ENCODE assay signal across 28 cellular contexts in genomic region chr4:85806346-85806745, GRCh38.
"Had no signal": no experiment of that assay in that cellular context is flagged by ENCODE, and none has a peak within 500 bp of the region (broad histone marks: within the 10 kb centered on the region; RNA-seq: fewer than 3 reads in every experiment).

No MANE protein-coding gene starts in this region.

- DNase-seq: activated B cell treated with CpG ODN at 0.5 μM for 24 hours; activated CD4-positive, alpha-beta memory T cell treated with anti-CD3 and anti-CD28 coated beads for 36 hours; activated CD4-positive, alpha-beta T cell treated with anti-CD3 and anti-CD28 coated beads for 48 hours; activated CD8-positive, alpha-beta memory T cell treated with anti-CD3 and anti-CD28 coated beads, Interleukin-2, amount 50 U/mL, for 48 hours; activated CD8-positive, alpha-beta T cell treated with anti-CD3 and anti-CD28 coated beads, Interleukin-2, amount 10 ng/mL, durations not matched to agents 7 days and 5 days; activated gamma-delta T cell; activated naive CD4-positive, alpha-beta T cell; activated naive CD4-positive, alpha-beta T cell treated with anti-CD3 and anti-CD28 coated beads, Interleukin-2, amount 10 ng/mL, durations not matched to agents 7 days and 5 days; activated naive CD8-positive, alpha-beta T cell treated with anti-CD3 and anti-CD28 coated beads, Interleukin-2, amount 10 ng/mL, durations not matched to agents 7 days and 5 days; activated T-cell treated with anti-CD3 and anti-CD28 coated beads for 4 hours; activated T-cell treated with anti-CD3 and anti-CD28 coated beads, Interleukin-2, amount 50 U/mL, for 24 hours; activated T-cell treated with anti-CD3 and anti-CD28 coated beads, Interleukin-2, amount 50 U/mL, for 72 hours; amniotic stem cell; aorta; central memory CD4-positive, alpha-beta T cell; cerebellar nuclear complex; colonic mucosa; effector CD8-positive, alpha-beta T cell; foreskin melanocyte; heart right ventricle; T-helper 1 cell; T-helper 17 cell; T1000; WERI-Rb-1 had no signal

- H3K9me3 ChIP-seq: breast epithelium, colonic mucosa, gastroesophageal sphincter, heart right ventricle had no signal

- H3K36me3 ChIP-seq: breast epithelium, cardiac muscle cell, colonic mucosa, gastroesophageal sphincter, heart right ventricle, WERI-Rb-1 had no signal

- H3K4me3 ChIP-seq: breast epithelium, cardiac muscle cell, colonic mucosa, gastroesophageal sphincter, heart right ventricle had no signal

- H3K4me1 ChIP-seq: breast epithelium, colonic mucosa had no signal

- FAIRE-seq: endometrium had no signal

- H3K27ac ChIP-seq: breast epithelium, cardiac muscle cell, colonic mucosa, gastroesophageal sphincter, WERI-Rb-1 had no signal

- H3K27me3 ChIP-seq: breast epithelium, cardiac muscle cell, colonic mucosa, gastroesophageal sphincter, heart right ventricle had no signal
